In the genomic region with DNA sequence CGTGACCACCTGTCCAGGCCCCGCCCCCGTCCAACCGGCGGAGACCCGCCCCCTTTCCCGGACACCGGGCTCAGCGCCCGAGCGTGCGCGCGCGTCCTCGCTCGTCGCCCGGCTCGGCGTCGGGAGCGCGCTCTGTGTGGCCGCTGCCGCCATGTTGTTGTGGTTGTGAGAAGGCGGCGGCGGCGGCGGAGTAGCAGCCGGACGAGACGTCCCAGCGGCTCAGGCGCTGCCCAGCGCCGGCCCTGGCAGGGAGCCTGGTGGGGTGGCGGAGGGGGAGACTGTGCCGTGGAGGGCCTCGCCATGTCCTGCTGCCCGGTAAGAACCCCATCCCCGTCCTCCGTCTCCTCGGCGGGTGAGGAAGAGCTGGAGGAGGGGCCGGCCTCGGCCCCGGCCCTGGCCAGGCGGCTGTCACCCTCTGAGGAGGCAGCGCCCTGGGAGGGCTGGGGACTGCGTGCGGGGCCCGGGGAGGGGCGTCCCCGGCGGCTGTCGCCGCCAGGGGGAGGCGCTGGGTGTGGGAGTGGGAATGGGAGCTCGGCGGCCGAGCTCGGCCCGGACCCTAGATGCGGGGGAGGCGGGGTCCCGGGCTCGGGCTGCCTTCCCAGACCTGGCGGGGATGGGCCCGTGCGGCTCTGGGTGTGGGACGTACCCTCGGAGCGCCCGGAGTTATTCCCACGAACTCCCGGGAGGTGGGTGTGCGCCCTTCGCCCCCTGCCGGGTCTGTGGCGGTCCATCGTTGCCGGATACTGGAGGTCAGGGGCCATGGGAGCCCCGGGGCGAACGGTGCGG, we compare ENCODE assay signal across 8 cellular contexts. TPM values are rescaled to one million over a fixed set of nuclear protein-coding genes. Genes with fewer than 3 reads are reported as not detected.
DNase-seq lines count a peak whose midpoint lies in the region; ATAC-seq and TF ChIP-seq lines count a peak whose summit lies in the region.

A gene (plus strand): TSS at position 130 of the 786 bp plus-strand sequence. CDS start 87,886 bp downstream, outside the sequence.

- H2AFZ ChIP-seq in PC-3 (ENCODE audit: low read length), result peak within 1 kb of the TSS; percentile 84

- H3K9me3 ChIP-seq in CD8-positive, alpha-beta T cell (ENCODE audit: low read length), result no peaks in the 10 kb centered on the region
- no peaks in the 10 kb centered on the region for H3K9me3 ChIP-seq in HUES6 (ENCODE audit: control insufficient read depth, insufficient read depth, low read depth, low read length)
- no peaks in the 10 kb centered on the region for H3K9me3 ChIP-seq in PC-3 (ENCODE audit: low read length)
- H3K9me3 ChIP-seq in esophagus (ENCODE audit: control insufficient read depth in 2 of 2, insufficient read depth in 1 of 2, low read depth in 1 of 2, low read length in 1 of 2), result no peaks in the 10 kb centered on the region
- H3K9me3 ChIP-seq in muscle layer of colon (ENCODE audit: low read length), result no peaks in the 10 kb centered on the region

- H3K4me2 ChIP-seq in PC-3 (ENCODE audit: low read length), result peak within 1 kb of the TSS; percentile 79

- no TSS peak for BruUV-seq in PC-3 (replicated peaks; lab: Mats Ljungman, UMichigan)

- ATAC-seq in CD8-positive, alpha-beta T cell, result peak; percentile 81
- peak; percentile 76 for ATAC-seq in GM19463 (IDR thresholded peaks at IDR 0.05; ENCODE audit: unreplicated experiment)
- peak; percentile 87 for ATAC-seq in PC-3

- no peaks in the 10 kb centered on the region for H3K9me2 ChIP-seq in PC-3 (replicated peaks; ENCODE audit: low read length)

- peak; percentile 75 to 95 (median 91) for DNase-seq in CD8-positive, alpha-beta T cell
- DNase-seq in PC-3, result peak; percentile 88
- peak; percentile 98 for DNase-seq in activated T-cell treated with anti-CD3 and anti-CD28 coated beads, Interleukin-2, amount 50 U/mL, for 24 hours
- peak; percentile 86 to 89 for DNase-seq in stimulated activated CD8-positive, alpha-beta memory T cell treated with anti-CD3 and anti-CD28 coated beads, Interleukin-7, amount 100 ng/mL, for 1 hour (ENCODE audit: low read depth in 2 of 2)

- peaks cover 3% of the 10 kb centered on the region for H3K27me3 Mint-ChIP-seq in CD8-positive, alpha-beta T cell (ENCODE audit: low read depth)
- no peaks in the 10 kb centered on the region for H3K27me3 Mint-ChIP-seq in activated T-cell treated with anti-CD3 and anti-CD28 coated beads, Interleukin-2, amount 50 U/mL, for 24 hours

- H3K4me3 Mint-ChIP-seq in CD8-positive, alpha-beta T cell, result peak within 1 kb of the TSS; percentile 69
- H3K4me3 Mint-ChIP-seq in activated T-cell treated with anti-CD3 and anti-CD28 coated beads, Interleukin-2, amount 50 U/mL, for 24 hours, result peak within 1 kb of the TSS; percentile 90

- CTCF ChIA-PET in CD8-positive, alpha-beta T cell (lab: Charles Lee), result interaction anchor here (0.8 to 1.0 kb wide), 2 partner anchors 16 to 45 kb away, joined by 3 to 4 read pairs; a partner anchor contains a TSS
- CTCF ChIA-PET in PC-3 (lab: Charles Lee), result interaction anchor here (0.6 to 1.6 kb wide), 10 partner anchors 25 to 1100 kb away, joined by 3 to 10 read pairs (median 7); a partner anchor contains a TSS

- H3K27ac ChIP-seq in CD8-positive, alpha-beta T cell (ENCODE audit: low read depth, low read length), result peak within 1 kb of the TSS; percentile 72
- H3K27ac ChIP-seq in HUES6 (ENCODE audit: low read depth, low read length) (peak within 1 kb of the TSS; percentile 79; the same call in 1 of the 2 replicates), PC-3 (ENCODE audit: low read length) (peak within 1 kb of the TSS; percentile 68), esophagus (ENCODE audit: low read depth in 2 of 2, low read length in 1 of 2) (peak within 1 kb of the TSS; percentile 96 to 98), muscle layer of colon (ENCODE audit: low read depth, low read length) (peak within 1 kb of the TSS; percentile 74)

- no peaks in the 10 kb centered on the region for H3K36me3 ChIP-seq in CD8-positive, alpha-beta T cell (ENCODE audit: insufficient read depth, low read length)
- H3K36me3 ChIP-seq in HUES6 (ENCODE audit: control insufficient read depth, insufficient read depth, low read length) (no peaks in the 10 kb centered on the region), PC-3 (ENCODE audit: low read depth, low read length) (no peaks in the 10 kb centered on the region), esophagus (ENCODE audit: control insufficient read depth in 2 of 2, insufficient read depth in 2 of 2, low read length in 1 of 2) (no peaks in the 10 kb centered on the region), muscle layer of colon (ENCODE audit: insufficient read depth, low read length) (no peaks in the 10 kb centered on the region)

- peak; percentile 52 for TF ChIP-seq CTCF in CD8-positive, alpha-beta T cell (IDR thresholded peaks at IDR 0.05)
- peak; percentile 35; the same call in 1 of the 2 replicates for TF ChIP-seq CTCF in PC-3 (conservative IDR thresholded peaks at IDR 0.05; ENCODE audit: low read depth, low read length)

- H3K9me3 Mint-ChIP-seq in CD8-positive, alpha-beta T cell, result no peaks in the 10 kb centered on the region
- no peaks in the 10 kb centered on the region for H3K9me3 Mint-ChIP-seq in activated T-cell treated with anti-CD3 and anti-CD28 coated beads, Interleukin-2, amount 50 U/mL, for 24 hours

- peaks cover 20% of the 10 kb centered on the region for H4K20me1 ChIP-seq in PC-3 (ENCODE audit: low read length)

- no peaks in the 10 kb centered on the region for H3F3A ChIP-seq in PC-3 (ENCODE audit: low read length, unreplicated experiment)

- peaks cover 20% of the 10 kb centered on the region for H3K4me1 ChIP-seq in CD8-positive, alpha-beta T cell (ENCODE audit: insufficient read depth, low read length)
- H3K4me1 ChIP-seq in HUES6 (ENCODE audit: control insufficient read depth, insufficient read depth, low read length) (peaks cover 13% of the 10 kb centered on the region), PC-3 (ENCODE audit: insufficient read depth, low read length) (peaks cover 10% of the 10 kb centered on the region; the same call in 1 of the 2 replicates), esophagus (ENCODE audit: control insufficient read depth in 2 of 2, insufficient read depth in 2 of 2, low read length in 1 of 2) (no peaks in the 10 kb centered on the region), muscle layer of colon (ENCODE audit: insufficient read depth, low read length) (peaks cover 36% of the 10 kb centered on the region)

- H3K4me1 Mint-ChIP-seq in CD8-positive, alpha-beta T cell (ENCODE audit: low read depth), result peaks cover 9% of the 10 kb centered on the region
- H3K4me1 Mint-ChIP-seq in activated T-cell treated with anti-CD3 and anti-CD28 coated beads, Interleukin-2, amount 50 U/mL, for 24 hours (ENCODE audit: low read depth), result peaks cover 10% of the 10 kb centered on the region

- 0 to 1% methylated on average over 70 to 88 of the region's 88 CpGs for WGBS in esophagus, 2 donors

- peak within 1 kb of the TSS; percentile 90 for H3K27ac Mint-ChIP-seq in CD8-positive, alpha-beta T cell
- H3K27ac Mint-ChIP-seq in activated T-cell treated with anti-CD3 and anti-CD28 coated beads, Interleukin-2, amount 50 U/mL, for 24 hours, result peak within 1 kb of the TSS; percentile 86

- peak within 1 kb of the TSS; percentile 75 for H3K4me3 ChIP-seq in CD8-positive, alpha-beta T cell (ENCODE audit: low read depth, low read length)
- H3K4me3 ChIP-seq in HUES6 (ENCODE audit: low read depth, low read length), result peak within 1 kb of the TSS; percentile 98
- H3K4me3 ChIP-seq in PC-3 (ENCODE audit: low read length), result peak within 1 kb of the TSS; percentile 86
- H3K4me3 ChIP-seq in esophagus (ENCODE audit: low read depth in 1 of 2, low read length in 2 of 2), result peak within 1 kb of the TSS; percentile 90 to 91
- H3K4me3 ChIP-seq in muscle layer of colon (ENCODE audit: low read depth in 1 of 2, low read length in 2 of 2), result peak within 1 kb of the TSS; percentile 78

- POLR2A ChIA-PET in CD8-positive, alpha-beta T cell (lab: Charles Lee), result interaction anchor here (0.7 to 1.9 kb wide), 3 partner anchors 24 to 116 kb away, joined by 3 to 12 read pairs (median 4); a partner anchor contains a TSS
- POLR2A ChIA-PET in PC-3 (lab: Charles Lee; ENCODE audit: unreplicated experiment), result interaction anchor here (0.6 to 0.7 kb wide), 2 partner anchors 41 to 134 kb away, joined by 10 to 13 read pairs; no protein-coding TSS in a partner anchor

- no peaks in the 10 kb centered on the region for H3K27me3 ChIP-seq in CD8-positive, alpha-beta T cell (ENCODE audit: insufficient read depth, low read length)
- no peaks in the 10 kb centered on the region for H3K27me3 ChIP-seq in HUES6 (ENCODE audit: control insufficient read depth, insufficient read depth, low read length)
- no peaks in the 10 kb centered on the region for H3K27me3 ChIP-seq in PC-3 (ENCODE audit: low read length)
- H3K27me3 ChIP-seq in esophagus (ENCODE audit: control insufficient read depth in 1 of 2, insufficient read depth in 2 of 2, low read length in 2 of 2), result no peaks in the 10 kb centered on the region
- no peaks in the 10 kb centered on the region for H3K27me3 ChIP-seq in muscle layer of colon (ENCODE audit: control insufficient read depth in 1 of 2, insufficient read depth in 2 of 2, low read length in 2 of 2)

- peaks cover 52% of the 10 kb centered on the region for H3K79me2 ChIP-seq in PC-3 (ENCODE audit: low read length)

- H3K36me3 Mint-ChIP-seq in CD8-positive, alpha-beta T cell, result peaks cover 5% of the 10 kb centered on the region
- peaks cover 5% of the 10 kb centered on the region for H3K36me3 Mint-ChIP-seq in activated T-cell treated with anti-CD3 and anti-CD28 coated beads, Interleukin-2, amount 50 U/mL, for 24 hours (ENCODE audit: low read depth)

- peak within 1 kb of the TSS; percentile 73 for H3K9ac ChIP-seq in HUES6 (ENCODE audit: low read length)
- H3K9ac ChIP-seq in PC-3 (ENCODE audit: low read length), result peak within 1 kb of the TSS; percentile 91
- H3K9ac ChIP-seq in muscle layer of colon (ENCODE audit: low read length), result peak within 1 kb of the TSS; percentile 50

- intact Hi-C loops in CD8-positive, alpha-beta T cell (cut with DNase I, micrococcal nuclease), result loop anchor here (1.0 kb wide), 3 partner anchors 45 to 280 kb away; a partner anchor contains a TSS
- intact Hi-C loops in PC-3 (cut with micrococcal nuclease), result loop anchor here (2.0 to 10.0 kb wide), 2 partner anchors 40 to 122 kb away; no protein-coding TSS in a partner anchor

RNA-seq across cellular contexts. Expression of the gene that starts here (rescaled TPM):
- 10 to 100 TPM; 46.7 to 51.7 TPM for total RNA-seq in CD8-positive, alpha-beta T cell
- 12.1 and 17.3 TPM in 2 replicates for total RNA-seq in PC-3 (2014; rRNA removed)
- 10 to 100 TPM; 15.3 to 28.3 TPM for polyA plus RNA-seq in esophagus

Comparison
In these comparisons a context has a peak if more than half of its experiments do, and no peak if none do; other contexts are left out.
1. Peak in every context shown above with its lines: DNase-seq, ATAC-seq, H3K4me3 ChIP-seq and H3K27ac ChIP-seq.